In genomic region chr9:35605336-35606137, GRCh38 we compare ENCODE assay signal across 8 cellular contexts. TPM values are rescaled to one million over a fixed set of nuclear protein-coding genes. Genes with fewer than 3 reads are reported as not detected.
DNase-seq lines count a peak whose midpoint lies in the region; ATAC-seq and TF ChIP-seq lines count a peak whose summit lies in the region.

No MANE protein-coding gene starts in this region.

- peaks cover 22% of the 10 kb centered on the region for H3K36me3 Mint-ChIP-seq in nephron (ENCODE audit: low read depth)

- H3K4me1 Mint-ChIP-seq in nephron, result peaks cover 34% of the 10 kb centered on the region

- H3K27me3 ChIP-seq in esophagus (ENCODE audit: control insufficient read depth in 1 of 2, insufficient read depth in 2 of 2, low read length in 2 of 2), result no peaks in the 10 kb centered on the region

- no peak for TF ChIP-seq CTCF in nephron (IDR thresholded peaks at IDR 0.05; ENCODE audit: unreplicated experiment in 3 of 3)

- 1% methylated on average over 44 to 80 of the region's 80 CpGs for WGBS in esophagus, 2 donors

- H3K9me3 ChIP-seq in esophagus (ENCODE audit: control insufficient read depth in 2 of 2, insufficient read depth in 1 of 2, low read depth in 1 of 2, low read length in 1 of 2), result no peaks in the 10 kb centered on the region

- no peaks in the 10 kb centered on the region for H3K9me3 Mint-ChIP-seq in nephron

- peaks cover 0 to 21% of the 10 kb centered on the region in 2 donors for H3K36me3 ChIP-seq in esophagus (ENCODE audit: control insufficient read depth in 2 of 2, insufficient read depth in 2 of 2, low read length in 1 of 2)

- ATAC-seq in GM19455 (IDR thresholded peaks at IDR 0.05; ENCODE audit: unreplicated experiment), result peak; percentile 17
- ATAC-seq in HG03521 (IDR thresholded peaks at IDR 0.05; ENCODE audit: unreplicated experiment), result peak; percentile 6

- peak overlapping the region; percentile 85 to 90 (median 88) for H3K4me3 Mint-ChIP-seq in nephron

- H3K27ac ChIP-seq in esophagus (ENCODE audit: low read depth in 2 of 2, low read length in 1 of 2), result peak overlapping the region; percentile 66 to 69

- H3K27me3 Mint-ChIP-seq in nephron (ENCODE audit: low read depth), result no peaks in the 10 kb centered on the region

- peak overlapping the region in 2 of 3 experiments; percentile 74 to 79 for H3K27ac Mint-ChIP-seq in nephron

- H3K4me3 ChIP-seq in esophagus (ENCODE audit: low read depth in 1 of 2, low read length in 2 of 2), result peak overlapping the region; percentile 56 to 73

- peaks cover 0 to 6% of the 10 kb centered on the region in 2 donors for H3K4me1 ChIP-seq in esophagus (ENCODE audit: control insufficient read depth in 2 of 2, insufficient read depth in 2 of 2, low read length in 1 of 2)

- peak; percentile 3 for DNase-seq in DMS79 (lab: John Stamatoyannopoulos, UW)
- peak; percentile 28 for DNase-seq in activated CD4-positive, alpha-beta T cell treated with anti-CD3 and anti-CD28 coated beads, Interleukin-2, amount 50 U/mL, for 1 hour
- no peak for DNase-seq in COLO829 (ENCODE audit: low spot score)
- DNase-seq in COR-L47 (lab: John Stamatoyannopoulos, UW), result no peak

RNA-seq across cellular contexts. Expression of gene TESK1, which starts 0.5 kb away (rescaled TPM):
- 10 to 100 TPM; 15.3 to 22.7 TPM for polyA plus RNA-seq in esophagus

RNA-seq across cellular contexts. Expression of gene CD72, which starts 12.7 kb away (rescaled TPM):
- under 1 TPM; 0.26 to 0.29 TPM for polyA plus RNA-seq in esophagus

RNA-seq across cellular contexts. Expression of gene SIT1, which starts 45.2 kb away (rescaled TPM):
- under 1 TPM; 0.75 to 0.88 TPM for polyA plus RNA-seq in esophagus

RNA-seq across cellular contexts. Expression of gene RMRP, which starts 52.3 kb away (rescaled TPM):
- polyA plus RNA-seq in esophagus, result 100 to 1,000 TPM in 1 of 2 donors, 1 to 10 TPM in 1; 3.3 to 333 TPM

RNA-seq across cellular contexts. Expression of gene CCDC107, which starts 52.6 kb away (rescaled TPM):
- 10 to 100 TPM; 17.3 to 21.1 TPM for polyA plus RNA-seq in esophagus

Comparison
In these comparisons a context has a peak if more than half of its experiments do, and no peak if none do; other contexts are left out.
1. DNase-seq: peak in DMS79 (single experiment) and activated CD4-positive, alpha-beta T cell treated with anti-CD3 and anti-CD28 coated beads, Interleukin-2, amount 50 U/mL, for 1 hour (single experiment); none in COLO829 (single experiment) and COR-L47 (single experiment).